Comparison of ENCODE assay signal across 8 cellular contexts in genomic region chr5:157670662-157671591, GRCh38. TPM values are rescaled to one million over a fixed set of nuclear protein-coding genes. Genes with fewer than 3 reads are reported as not detected.
DNase-seq lines count a peak whose midpoint lies in the region; ATAC-seq and TF ChIP-seq lines count a peak whose summit lies in the region.

TSS of gene C5orf52 (plus strand) at chr5:157671533. CDS start at chr5:157671615, 82 bp downstream.

- H3K36me3 Mint-ChIP-seq in activated naive CD8-positive, alpha-beta T cell treated with anti-CD3 and anti-CD28 coated beads, Interleukin-2, amount 10 ng/mL, durations not matched to agents 7 days and 5 days, result peaks cover 4% of the 10 kb centered on the region

- peaks cover 0 to 7% of the 10 kb centered on the region in 2 donors for H3K4me1 ChIP-seq in right atrium auricular region

- peaks cover 61% of the 10 kb centered on the region for H3K27me3 Mint-ChIP-seq in activated naive CD8-positive, alpha-beta T cell treated with anti-CD3 and anti-CD28 coated beads, Interleukin-2, amount 10 ng/mL, durations not matched to agents 7 days and 5 days

- H3K27ac ChIP-seq in right atrium auricular region, result no peak within 1 kb of the TSS

- H3K27me3 ChIP-seq in right atrium auricular region, result no peaks in the 10 kb centered on the region

- POLR2A ChIA-PET in activated naive CD8-positive, alpha-beta T cell treated with anti-CD3 and anti-CD28 coated beads, Interleukin-2, amount 10 ng/mL, durations not matched to agents 7 days and 5 days (lab: Charles Lee), result interaction anchor here (0.6 kb wide), 1 partner anchor 129 kb away, joined by 3 read pairs; no protein-coding TSS in a partner anchor

- no peak for TF ChIP-seq CTCF in right atrium auricular region (IDR thresholded peaks at IDR 0.05)
- no peak for TF ChIP-seq CTCF in retinal pigment epithelial cell (conservative IDR thresholded peaks at IDR 0.05; ENCODE audit: low read depth, low read length)

- no peaks in the 10 kb centered on the region for H3K9me3 ChIP-seq in right atrium auricular region

- H3K4me3 ChIP-seq in right atrium auricular region (peak within 1 kb of the TSS; percentile 44 to 60), retinal pigment epithelial cell (ENCODE audit: low read length) (peak within 1 kb of the TSS; percentile 69)

- no peaks in the 10 kb centered on the region for H3K9me3 Mint-ChIP-seq in activated naive CD8-positive, alpha-beta T cell treated with anti-CD3 and anti-CD28 coated beads, Interleukin-2, amount 10 ng/mL, durations not matched to agents 7 days and 5 days

- DNase-seq in activated naive CD4-positive, alpha-beta T cell treated with Interleukin-2 at 50 U/mL for 16 hours, result peak; percentile 42
- no peak for DNase-seq in activated naive CD4-positive, alpha-beta T cell (lab: John Stamatoyannopoulos, UW)
- DNase-seq in NCI-H2227 treated with DMSO at 0.1 percent for 48 hours (lab: John Stamatoyannopoulos, UW) (peak; percentile 34), right atrium auricular region (ENCODE audit: low spot score) (peak; percentile 55), retinal pigment epithelial cell (ENCODE audit: low read depth) (no peak), NCI-H1048 (lab: John Stamatoyannopoulos, UW) (no peak)
- DNase-seq in activated naive CD8-positive, alpha-beta T cell treated with anti-CD3 and anti-CD28 coated beads, Interleukin-2, amount 10 ng/mL, durations not matched to agents 7 days and 5 days, result peak; percentile 52

- H3K4me1 Mint-ChIP-seq in activated naive CD8-positive, alpha-beta T cell treated with anti-CD3 and anti-CD28 coated beads, Interleukin-2, amount 10 ng/mL, durations not matched to agents 7 days and 5 days, result peaks cover 21% of the 10 kb centered on the region

- ATAC-seq in activated naive CD8-positive, alpha-beta T cell treated with anti-CD3 and anti-CD28 coated beads, Interleukin-2, amount 10 ng/mL, durations not matched to agents 7 days and 5 days (ENCODE audit: low read depth), result peak; percentile 25
- ATAC-seq in GM21515 (IDR thresholded peaks at IDR 0.05; ENCODE audit: unreplicated experiment), result no peak

- no peak within 1 kb of the TSS for H3K27ac Mint-ChIP-seq in activated naive CD8-positive, alpha-beta T cell treated with anti-CD3 and anti-CD28 coated beads, Interleukin-2, amount 10 ng/mL, durations not matched to agents 7 days and 5 days

- H3K4me3 Mint-ChIP-seq in activated naive CD8-positive, alpha-beta T cell treated with anti-CD3 and anti-CD28 coated beads, Interleukin-2, amount 10 ng/mL, durations not matched to agents 7 days and 5 days, result peak within 1 kb of the TSS; percentile 87

- H3K36me3 ChIP-seq in right atrium auricular region, result no peaks in the 10 kb centered on the region

RNA-seq across cellular contexts. Expression of gene C5orf52, which starts in this region (rescaled TPM):
- not detected for total RNA-seq in activated naive CD8-positive, alpha-beta T cell treated with anti-CD3 and anti-CD28 coated beads, Interleukin-2, amount 10 ng/mL, durations not matched to agents 7 days and 5 days
- not detected for total RNA-seq in right atrium auricular region

Comparison
In these comparisons a context has a peak if more than half of its experiments do, and no peak if none do; other contexts are left out.
1. DNase-seq: peak in activated naive CD4-positive, alpha-beta T cell treated with Interleukin-2 at 50 U/mL for 16 hours (single experiment) and NCI-H2227 treated with DMSO at 0.1 percent for 48 hours (single experiment); none in activated naive CD4-positive, alpha-beta T cell (0 of 4), retinal pigment epithelial cell (single experiment) and NCI-H1048 (single experiment).
2. Peak in DNase-seq and ATAC-seq in activated naive CD8-positive, alpha-beta T cell treated with anti-CD3 and anti-CD28 coated beads, Interleukin-2, amount 10 ng/mL, durations not matched to agents 7 days and 5 days; RNA of the gene not detected or under 1 TPM.
3. Peak in DNase-seq and H3K4me3 ChIP-seq in right atrium auricular region; RNA of the gene not detected or under 1 TPM.